In genomic region chr2:105827351-105828096, GRCh38 we compare ENCODE assay signal across 13 cellular contexts.
A peak's percentile ranks its signal among the peaks of the same experiment; 100 is the strongest.
DNase-seq lines count a peak whose midpoint lies in the region; ATAC-seq and TF ChIP-seq lines count a peak whose summit lies in the region.
"Had no signal": no experiment of that assay in that cellular context is flagged by ENCODE, and none has a peak within 500 bp of the region (broad histone marks: within the 10 kb centered on the region; RNA-seq: fewer than 3 reads in every experiment).

No MANE protein-coding gene starts in this region.

- DNase-seq in CD14-positive monocyte (ENCODE audit: low spot score) = no peak
- DNase-seq in RWPE1 (ENCODE audit: low spot score) = peak; percentile 58
- DNase-seq in epithelial cell of prostate (ENCODE audit: low read depth, low spot score) = peak; percentile 58
- no peak for DNase-seq in Ammon's horn (ENCODE audit: low spot score)
- no peak for DNase-seq in transverse colon
- no peak for DNase-seq in tibial nerve (ENCODE audit: low spot score in 2 of 2)
- DNase-seq: NCI-H446 treated with DMSO at 0.1 percent for 48 hours, SW 1271 had no signal

- TF ChIP-seq POLR2A in transverse colon (IDR thresholded peaks at IDR 0.05) (no peak), tibial nerve (IDR thresholded peaks at IDR 0.05) (no peak)

- H3K4me3 ChIP-seq in transverse colon (no peak overlapping the region), tibial nerve (no peak overlapping the region)
- H3K4me3 ChIP-seq: BLaER1, coronary artery had no signal

- TF ChIP-seq CTCF in CD14-positive monocyte (IDR thresholded peaks at IDR 0.05) (no peak), RWPE1 (conservative IDR thresholded peaks at IDR 0.05; ENCODE audit: low read depth) (no peak), transverse colon (IDR thresholded peaks at IDR 0.05) (no peak), tibial nerve (IDR thresholded peaks at IDR 0.05) (no peak)

- TF ChIP-seq EP300 in transverse colon (IDR thresholded peaks at IDR 0.05; ENCODE audit: low read depth) (no peak), tibial nerve (IDR thresholded peaks at IDR 0.05) (no peak)

- peaks cover 20% of the 10 kb centered on the region for H3K4me1 Mint-ChIP-seq in CD14-positive monocyte

- ATAC-seq in GM21390 (IDR thresholded peaks at IDR 0.05; ENCODE audit: unreplicated experiment) = peak; percentile 52
- ATAC-seq in GM19035 (IDR thresholded peaks at IDR 0.05; ENCODE audit: unreplicated experiment) = no peak

- intact Hi-C loops in CD14-positive monocyte (cut with micrococcal nuclease) = no loop called here
- intact Hi-C loops in transverse colon (cut with DNase I; ENCODE audit: low total_unique reads) = no loop called here

- peak overlapping the region; percentile 5 to 73 (median 55) for H3K27ac Mint-ChIP-seq in CD14-positive monocyte

- H3K9me3 ChIP-seq in transverse colon = peaks cover 3 to 10% of the 10 kb centered on the region in 2 donors
- peaks cover 0 to 25% (median 4%) of the 10 kb centered on the region in 4 donors for H3K9me3 ChIP-seq in tibial nerve

- H3K27me3 Mint-ChIP-seq in CD14-positive monocyte (ENCODE audit: low read depth in 3 of 3) = peaks cover 0 to 3% (median 0%) of the 10 kb centered on the region in 3 donors

- CTCF ChIA-PET in RWPE1 (lab: Yijun Ruan, JAX) = no interaction called here

- no peaks in the 10 kb centered on the region for H3K36me3 ChIP-seq in transverse colon
- H3K36me3 ChIP-seq in tibial nerve = peaks cover 0 to 17% (median 0%) of the 10 kb centered on the region in 3 donors

- peak overlapping the region; percentile 82 for H3K27ac ChIP-seq in RWPE1
- peak overlapping the region; percentile 91 for H3K27ac ChIP-seq in epithelial cell of prostate
- H3K27ac ChIP-seq in transverse colon = peak overlapping the region in 1 of 4 donors; percentile 20
- no peak overlapping the region for H3K27ac ChIP-seq in tibial nerve
- H3K27ac ChIP-seq: BLaER1, coronary artery, parathyroid adenoma had no signal

- H3K27me3 ChIP-seq in transverse colon (no peaks in the 10 kb centered on the region), tibial nerve (no peaks in the 10 kb centered on the region)
- H3K27me3 ChIP-seq: BLaER1 had no signal

- WGBS in transverse colon (ENCODE audit: low coverage in 1 of 2), 2 donors = 38 to 55% methylated on average over 1 of the region's 1 CpG
- WGBS in tibial nerve, 2 donors = 84 to 91% methylated on average over 1 of the region's 1 CpG

- in situ Hi-C loops in transverse colon (cut with MboI; ENCODE audit: low pct_ligation_motif_present in 1 of 4, low pct_unique_long_range_greater_than_20kb in 1 of 4, low sequenced_read_pairs in 3 of 4) = no loop called here

- H3K4me3 Mint-ChIP-seq in CD14-positive monocyte = no peak overlapping the region

- POLR2A ChIA-PET in RWPE1 (lab: Yijun Ruan, JAX; ENCODE audit: low non-redundant PET) = no interaction called here

- peaks cover 27 to 31% of the 10 kb centered on the region in 2 donors for H3K36me3 Mint-ChIP-seq in CD14-positive monocyte

- H3K9me3 Mint-ChIP-seq in CD14-positive monocyte = peaks cover 6 to 25% (median 16%) of the 10 kb centered on the region in 7 donors

- H3K4me1 ChIP-seq in transverse colon (peaks cover 0 to 17% (median 11%) of the 10 kb centered on the region in 4 donors), tibial nerve (peaks cover 0 to 18% (median 5%) of the 10 kb centered on the region in 4 donors)
- H3K4me1 ChIP-seq: BLaER1, parathyroid adenoma had no signal

Comparison
In these comparisons a context has a peak if more than half of its experiments do, and no peak if none do; other contexts are left out.
1. DNase-seq: peak in RWPE1 (single experiment) and epithelial cell of prostate (single experiment); none in CD14-positive monocyte (single experiment), Ammon's horn (single experiment), transverse colon (single experiment) and tibial nerve (0 of 2).
2. H3K27ac ChIP-seq: peak in RWPE1 (single experiment) and epithelial cell of prostate (single experiment); none in tibial nerve (0 of 4).